In the genomic region with DNA sequence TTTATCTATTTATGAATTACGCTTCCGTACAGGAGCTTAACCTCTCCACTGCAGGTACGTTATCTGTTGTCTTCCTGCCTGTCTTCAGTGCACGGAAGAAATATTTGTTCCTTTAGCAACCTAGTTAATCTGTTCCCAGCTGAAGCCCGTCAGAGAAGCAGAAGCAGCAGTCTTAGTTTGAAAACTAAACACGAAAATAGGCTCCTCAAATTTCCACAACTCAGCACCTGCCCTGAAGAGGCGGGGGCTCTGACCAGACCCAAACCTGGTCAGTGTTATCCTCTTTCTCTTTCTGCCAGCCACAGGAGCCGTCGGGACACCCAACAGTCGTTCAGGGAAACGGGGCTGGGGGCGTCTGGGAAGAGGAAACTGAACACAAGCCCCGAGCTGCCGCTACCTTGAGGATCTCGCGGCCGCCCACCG, we compare ENCODE assay signal across 8 cellular contexts. TPM values are rescaled to one million over a fixed set of nuclear protein-coding genes. Genes with fewer than 3 reads are reported as not detected.
DNase-seq lines count a peak whose midpoint lies in the region; ATAC-seq and TF ChIP-seq lines count a peak whose summit lies in the region.

No MANE protein-coding gene starts in this region.

- CTCF ChIA-PET in activated B cell treated with CpG ODN at 0.5 μM for 24 hours (lab: Charles Lee) = interaction anchor here (0.8 to 3.5 kb wide), 6 partner anchors 14 to 46 kb away, joined by 3 to 13 read pairs (median 6); a partner anchor contains a TSS

- H3K4me2 ChIP-seq in BLaER1 = peak overlapping the region; percentile 84

- no peaks in the 10 kb centered on the region for H3K9me3 Mint-ChIP-seq in activated B cell treated with CpG ODN at 0.5 μM for 24 hours
- H3K9me3 Mint-ChIP-seq in stimulated activated memory B cell treated with anti-CD40 and anti-IgM and Interleukin-4, amounts not matched to agents 10 μg/mL and 1 μg/mL and 100 μg/mL, for 72 hours = no peaks in the 10 kb centered on the region

- H3K27ac ChIP-seq in BLaER1 (peak overlapping the region; percentile 95), iPS-18a (ENCODE audit: low read length) (peak overlapping the region; percentile 68)

- H3K9me3 ChIP-seq in BLaER1 (no peaks in the 10 kb centered on the region), iPS-18a (ENCODE audit: control insufficient read depth, low read depth, low read length) (no peaks in the 10 kb centered on the region)

- no peak for DNase-seq in activated B cell treated with CpG ODN at 0.5 μM for 24 hours
- no peak for DNase-seq in OCI-M2 (lab: John Stamatoyannopoulos, UW; ENCODE audit: unreplicated experiment)

- peak overlapping the region; percentile 100 for H3K27ac Mint-ChIP-seq in activated B cell treated with CpG ODN at 0.5 μM for 24 hours
- H3K27ac Mint-ChIP-seq in stimulated activated memory B cell treated with anti-CD40 and anti-IgM and Interleukin-4, amounts not matched to agents 10 μg/mL and 1 μg/mL and 100 μg/mL, for 72 hours = peak overlapping the region; percentile 99

- H3K36me3 Mint-ChIP-seq in activated B cell treated with CpG ODN at 0.5 μM for 24 hours (ENCODE audit: low read depth) = peaks cover 30% of the 10 kb centered on the region
- peaks cover 22% of the 10 kb centered on the region for H3K36me3 Mint-ChIP-seq in stimulated activated memory B cell treated with anti-CD40 and anti-IgM and Interleukin-4, amounts not matched to agents 10 μg/mL and 1 μg/mL and 100 μg/mL, for 72 hours

- H3K27me3 ChIP-seq in BLaER1 (no peaks in the 10 kb centered on the region), iPS-18a (ENCODE audit: control insufficient read depth, insufficient read depth, low read length) (no peaks in the 10 kb centered on the region)

- peak overlapping the region; percentile 97 for H3K4me3 Mint-ChIP-seq in activated B cell treated with CpG ODN at 0.5 μM for 24 hours
- peak overlapping the region; percentile 94 for H3K4me3 Mint-ChIP-seq in stimulated activated memory B cell treated with anti-CD40 and anti-IgM and Interleukin-4, amounts not matched to agents 10 μg/mL and 1 μg/mL and 100 μg/mL, for 72 hours

- no peaks in the 10 kb centered on the region for H3K27me3 Mint-ChIP-seq in activated B cell treated with CpG ODN at 0.5 μM for 24 hours
- H3K27me3 Mint-ChIP-seq in stimulated activated memory B cell treated with anti-CD40 and anti-IgM and Interleukin-4, amounts not matched to agents 10 μg/mL and 1 μg/mL and 100 μg/mL, for 72 hours = no peaks in the 10 kb centered on the region

- POLR2A ChIA-PET in activated B cell treated with CpG ODN at 0.5 μM for 24 hours (lab: Charles Lee) = interaction anchor here (1.0 to 5.1 kb wide), 10 partner anchors 9 to 457 kb away, joined by 3 to 159 read pairs (median 10); a partner anchor contains a TSS

- H3K9ac ChIP-seq in BLaER1 (peak overlapping the region; percentile 94), iPS-18a (ENCODE audit: low read length) (peak overlapping the region; percentile 81)

- intact Hi-C loops in activated B cell treated with CpG ODN at 0.5 μM for 24 hours (cut with micrococcal nuclease) = no loop called here

- no peak for TF ChIP-seq CTCF in activated B cell treated with CpG ODN at 0.5 μM for 24 hours (IDR thresholded peaks at IDR 0.05)

- H3K4me3 ChIP-seq in BLaER1 (peak overlapping the region; percentile 79), iPS-18a (ENCODE audit: low read length) (peak overlapping the region; percentile 92)

- ATAC-seq in GM19372 (IDR thresholded peaks at IDR 0.05; ENCODE audit: low read depth, unreplicated experiment) (peak; percentile 7), HG03432 (IDR thresholded peaks at IDR 0.05; ENCODE audit: unreplicated experiment) (peak; percentile 3), activated B cell treated with CpG ODN at 0.5 μM for 24 hours (ENCODE audit: low read depth) (no peak)
- ATAC-seq in stimulated activated memory B cell treated with anti-CD40 and anti-IgM and Interleukin-4, amounts not matched to agents 10 μg/mL and 1 μg/mL and 100 μg/mL, for 72 hours = peak; percentile 0
- no peak for ATAC-seq in activated CD4-positive, CD25-positive, alpha-beta regulatory T cell treated with anti-CD3 and anti-CD28 coated beads, Interleukin-2, amount 50 U/mL, for 24 hours

- H3K36me3 ChIP-seq in BLaER1 (peaks cover 29% of the 10 kb centered on the region), iPS-18a (ENCODE audit: control insufficient read depth, low read depth, low read length) (peaks cover 17% of the 10 kb centered on the region)

- H3K4me1 Mint-ChIP-seq in activated B cell treated with CpG ODN at 0.5 μM for 24 hours = peaks cover 42% of the 10 kb centered on the region
- H3K4me1 Mint-ChIP-seq in stimulated activated memory B cell treated with anti-CD40 and anti-IgM and Interleukin-4, amounts not matched to agents 10 μg/mL and 1 μg/mL and 100 μg/mL, for 72 hours = peaks cover 22% of the 10 kb centered on the region

- H3K4me1 ChIP-seq in BLaER1 (peaks cover 34% of the 10 kb centered on the region), iPS-18a (ENCODE audit: control insufficient read depth, low read depth, low read length) (peaks cover 6% of the 10 kb centered on the region)

- no peaks in the 10 kb centered on the region for H4K20me1 ChIP-seq in BLaER1

RNA-seq across cellular contexts. Expression of a gene that starts 0.4 kb away (rescaled TPM):
- 23.5 and 28.1 TPM in 2 replicates for total RNA-seq in activated B cell treated with CpG ODN at 0.5 μM for 24 hours

RNA-seq across cellular contexts. Expression of a gene that starts 1.0 kb away (rescaled TPM):
- total RNA-seq in activated B cell treated with CpG ODN at 0.5 μM for 24 hours = 2.8 and 3.3 TPM in 2 replicates

RNA-seq across cellular contexts. Expression of a gene that starts 22.1 kb away (rescaled TPM):
- total RNA-seq in activated B cell treated with CpG ODN at 0.5 μM for 24 hours = 71.2 and 73.0 TPM in 2 replicates

RNA-seq across cellular contexts. Expression of a gene that starts 45.9 kb away (rescaled TPM):
- total RNA-seq in activated B cell treated with CpG ODN at 0.5 μM for 24 hours = 74.7 and 76.4 TPM in 2 replicates

Comparison
In these comparisons a context has a peak if more than half of its experiments do, and no peak if none do; other contexts are left out.
1. ATAC-seq: peak in GM19372 (single experiment), HG03432 (single experiment) and stimulated activated memory B cell treated with anti-CD40 and anti-IgM and Interleukin-4, amounts not matched to agents 10 μg/mL and 1 μg/mL and 100 μg/mL, for 72 hours (single experiment); none in activated B cell treated with CpG ODN at 0.5 μM for 24 hours (single experiment) and activated CD4-positive, CD25-positive, alpha-beta regulatory T cell treated with anti-CD3 and anti-CD28 coated beads, Interleukin-2, amount 50 U/mL, for 24 hours (0 of 2).